In the genomic region with DNA sequence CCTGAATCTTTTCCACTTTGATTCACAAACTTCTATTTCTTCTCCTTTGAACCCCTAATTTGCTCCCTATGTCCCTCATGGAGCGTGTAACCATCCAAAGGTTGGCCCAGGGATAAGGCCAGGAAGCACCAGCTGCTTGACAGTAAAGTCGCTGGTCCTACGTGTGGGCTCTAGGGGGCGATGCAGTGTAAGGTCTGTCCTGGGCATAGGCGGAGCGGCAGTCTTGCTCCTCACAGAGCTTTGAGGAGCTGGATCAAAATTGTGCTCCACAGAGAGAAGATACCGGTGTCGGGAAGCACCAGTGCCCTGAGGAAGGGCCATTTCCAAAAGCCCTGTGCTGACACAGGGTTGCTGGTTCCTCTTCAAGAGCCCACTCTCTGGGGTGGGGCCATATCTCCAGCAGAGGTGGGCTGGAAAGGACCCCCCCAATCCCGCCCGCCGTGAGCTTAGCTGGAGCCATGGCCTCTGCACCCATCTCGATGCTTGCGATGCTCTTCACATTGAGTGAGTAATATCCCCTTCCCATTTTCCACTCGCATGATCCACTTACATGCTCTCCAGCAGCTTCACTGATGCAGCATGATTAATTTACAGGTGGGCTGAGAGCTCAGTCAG, we compare ENCODE assay signal across 9 cellular contexts. TPM values are rescaled to one million over a fixed set of nuclear protein-coding genes. Genes with fewer than 3 reads are reported as not detected.
DNase-seq lines count a peak whose midpoint lies in the region; ATAC-seq and TF ChIP-seq lines count a peak whose summit lies in the region.
"Had no signal": no experiment of that assay in that cellular context is flagged by ENCODE, and none has a peak within 500 bp of the region (broad histone marks: within the 10 kb centered on the region; RNA-seq: fewer than 3 reads in every experiment).

No MANE protein-coding gene starts in this region.

- H3K4me2 ChIP-seq in mesenchymal stem cell (ENCODE audit: low read length, poor library complexity, severe bottlenecking) = no peak overlapping the region
- H3K4me2 ChIP-seq: PC-9 had no signal

- no peak overlapping the region for H2BK120ac ChIP-seq in mesenchymal stem cell (ENCODE audit: low read depth, low read length)

- no peaks in the 10 kb centered on the region for H3K79me1 ChIP-seq in mesenchymal stem cell (replicated peaks; ENCODE audit: low read length, poor library complexity, severe bottlenecking)

- TF ChIP-seq CTCF in GM12872 (IDR thresholded peaks at IDR 0.05; ENCODE audit: insufficient read depth, low read depth, low read length) (peak; percentile 65), upper lobe of left lung (IDR thresholded peaks at IDR 0.05) (no peak)

- no peak overlapping the region for H3K18ac ChIP-seq in mesenchymal stem cell (ENCODE audit: low read depth in 1 of 2, low read length in 2 of 2)

- TF ChIP-seq EP300 in upper lobe of left lung (IDR thresholded peaks at IDR 0.05) = no peak

- no peak overlapping the region for H3K9ac ChIP-seq in mesenchymal stem cell (ENCODE audit: low read length)

- H3K27me3 ChIP-seq in mesenchymal stem cell (ENCODE audit: control insufficient read depth in 1 of 2, insufficient read depth in 1 of 2, low read length in 2 of 2) = peaks cover 5 to 9% of the 10 kb centered on the region in 2 experiments
- no peaks in the 10 kb centered on the region for H3K27me3 ChIP-seq in upper lobe of left lung

- DNase-seq in NAMALWA (ENCODE audit: low spot score) (peak; percentile 48), mesenchymal stem cell (peak; percentile 12), middle frontal gyrus (ENCODE audit: extremely low spot score, low spot score) (no peak), hepatic stellate cell (ENCODE audit: low spot score) (no peak), upper lobe of left lung (no peak)
- DNase-seq in activated T-cell treated with anti-CD3 and anti-CD28 coated beads, Interleukin-2, amount 50 U/mL, for 48 hours = peak; percentile 49 to 55

- no peak overlapping the region for H4K8ac ChIP-seq in mesenchymal stem cell (ENCODE audit: low read length)

- H3K14ac ChIP-seq in mesenchymal stem cell (ENCODE audit: low read length in 2 of 2) = no peak overlapping the region

- no peak overlapping the region for H4K91ac ChIP-seq in mesenchymal stem cell (ENCODE audit: low read length)

- H2BK12ac ChIP-seq in mesenchymal stem cell (ENCODE audit: low read length in 2 of 2) = no peak overlapping the region

- no peaks in the 10 kb centered on the region for H3K4me1 ChIP-seq in mesenchymal stem cell (ENCODE audit: control insufficient read depth, insufficient read depth, low read depth, low read length)
- H3K4me1 ChIP-seq in upper lobe of left lung = no peaks in the 10 kb centered on the region

- ATAC-seq in HG03196 (IDR thresholded peaks at IDR 0.05; ENCODE audit: unreplicated experiment) (no peak), upper lobe of left lung (ENCODE audit: low FRiP score in 2 of 2) (no peak)

- H3K4me3 ChIP-seq in mesenchymal stem cell (ENCODE audit: insufficient read depth in 1 of 2, low read depth in 1 of 2, low read length in 2 of 2) (no peak overlapping the region), upper lobe of left lung (no peak overlapping the region)
- H3K4me3 ChIP-seq: PC-9 had no signal

- H3K27ac ChIP-seq in mesenchymal stem cell (ENCODE audit: low read length, poor library complexity, severe bottlenecking) (no peak overlapping the region), upper lobe of left lung (no peak overlapping the region)
- H3K27ac ChIP-seq: PC-9 had no signal

- no peak overlapping the region for H2AFZ ChIP-seq in mesenchymal stem cell (ENCODE audit: low read depth, low read length)
- H2AFZ ChIP-seq: PC-9 had no signal

- 44% methylated on average over 14 of the region's 14 CpGs for WGBS in mesenchymal stem cell
- WGBS in upper lobe of left lung, 2 donors = 62 to 64% methylated on average over 10 to 14 of the region's 14 CpGs

- no peak overlapping the region for H3K23ac ChIP-seq in mesenchymal stem cell (ENCODE audit: low read length in 2 of 2)

- H3K36me3 ChIP-seq in mesenchymal stem cell (ENCODE audit: control insufficient read depth in 1 of 2, insufficient read depth in 2 of 2, low read depth in 1 of 2, low read length in 2 of 2) (no peaks in the 10 kb centered on the region), upper lobe of left lung (no peaks in the 10 kb centered on the region)

- no peak overlapping the region for H2BK5ac ChIP-seq in mesenchymal stem cell (ENCODE audit: low read depth, low read length, poor library complexity, severe bottlenecking)

- no peak overlapping the region for H2AK5ac ChIP-seq in mesenchymal stem cell (ENCODE audit: low read length, severe bottlenecking)

- H3K9me3 ChIP-seq in mesenchymal stem cell (ENCODE audit: control insufficient read depth, low read length) = no peaks in the 10 kb centered on the region
- H3K9me3 ChIP-seq in upper lobe of left lung = no peaks in the 10 kb centered on the region

- no peak overlapping the region for H2BK15ac ChIP-seq in mesenchymal stem cell (ENCODE audit: low read depth, poor library complexity, severe bottlenecking)

- TF ChIP-seq POLR2A in upper lobe of left lung (IDR thresholded peaks at IDR 0.05) = no peak

- no peak overlapping the region for H3K4ac ChIP-seq in mesenchymal stem cell (ENCODE audit: low read depth in 1 of 2, low read length in 2 of 2)

RNA-seq across cellular contexts. Expression of a gene that starts 49.9 kb away (rescaled TPM):
- not detected for polyA plus RNA-seq in mesenchymal stem cell (2013, experiment 1 of 2)
- polyA plus RNA-seq in mesenchymal stem cell (2013, experiment 2 of 2) = not detected
- not detected for total RNA-seq in upper lobe of left lung
- total RNA-seq: PC-9 had no signal

Comparison
In these comparisons a context has a peak if more than half of its experiments do, and no peak if none do; other contexts are left out.
1. DNase-seq: peak in NAMALWA (single experiment), activated T-cell treated with anti-CD3 and anti-CD28 coated beads, Interleukin-2, amount 50 U/mL, for 48 hours (2 of 2) and mesenchymal stem cell (single experiment); none in middle frontal gyrus (single experiment), hepatic stellate cell (single experiment) and upper lobe of left lung (0 of 2).